24 cellular contexts compared by ENCODE assay signal in genomic region chr3:99475229-99475628, GRCh38.
DNase-seq lines count a peak whose midpoint lies in the region; TF ChIP-seq lines count a peak whose summit lies in the region.
"Had no signal": no experiment of that assay in that cellular context is flagged by ENCODE, and none has a peak within 500 bp of the region (broad histone marks: within the 10 kb centered on the region; RNA-seq: fewer than 3 reads in every experiment).

No MANE protein-coding gene starts in this region.

- in situ Hi-C loops in GM13976 (cut with MboI; ENCODE audit: low sequenced_read_pairs, unreplicated experiment), result no loop called here

- no peaks in the 10 kb centered on the region for H3K27me3 ChIP-seq in osteoblast (ENCODE audit: insufficient read depth, low read length)
- H3K27me3 ChIP-seq: SJSA1 had no signal

- DNase-seq in AG10803 (ENCODE audit: low read depth) (peak; percentile 33), HCEC 1CT (peak; percentile 76), chondrocyte (ENCODE audit: low spot score) (no peak), osteoblast (ENCODE audit: insufficient read length, low spot score, missing footprints) (no peak), hippocampal formation (lab: John Stamatoyannopoulos, UW) (no peak), GM13976 (ENCODE audit: low spot score) (no peak), kidney tubule cell (ENCODE audit: low spot score) (no peak)
- no peak for DNase-seq in activated CD4-positive, alpha-beta T cell treated with anti-CD3 and anti-CD28 coated beads, Interleukin-2, amount 10 ng/mL, durations not matched to agents 7 days and 5 days
- DNase-seq: C1 segment of cervical spinal cord; CD4-positive, alpha-beta memory T cell; COR-L47; DMS53; GF-D8; H9; KG1; MM.1S; NCI-H1694; NCI-H2029 treated with DMSO at 0.1 percent for 48 hours; NCI-H446 treated with DMSO at 0.1 percent for 48 hours; NCI-H526; PC-9; Right ventricle myocardium superior; RPMI8226 had no signal

- peaks cover 29% of the 10 kb centered on the region for H3K4me1 ChIP-seq in osteoblast (ENCODE audit: insufficient read depth, low read length)
- H3K4me1 ChIP-seq: SJSA1 had no signal

- H3K79me2 ChIP-seq in osteoblast (ENCODE audit: insufficient read depth, low read length), result no peaks in the 10 kb centered on the region

- H2AFZ ChIP-seq in osteoblast (ENCODE audit: low read length), result no peak overlapping the region
- H2AFZ ChIP-seq: PC-9 had no signal

- no peaks in the 10 kb centered on the region for H3K36me3 ChIP-seq in osteoblast (ENCODE audit: insufficient read depth, low read length)
- H3K36me3 ChIP-seq: SJSA1 had no signal

- peaks cover 25% of the 10 kb centered on the region for H3K36me3 Mint-ChIP-seq in chondrocyte (ENCODE audit: low read depth)
- no peaks in the 10 kb centered on the region for H3K36me3 Mint-ChIP-seq in activated CD4-positive, alpha-beta T cell treated with anti-CD3 and anti-CD28 coated beads, Interleukin-2, amount 10 ng/mL, durations not matched to agents 7 days and 5 days (ENCODE audit: low read depth)
- H3K36me3 Mint-ChIP-seq: CD4-positive, alpha-beta memory T cell had no signal

- peak overlapping the region; percentile 13 for H3K27ac ChIP-seq in osteoblast (ENCODE audit: low read depth, low read length)
- H3K27ac ChIP-seq: PC-9, SJSA1 had no signal

- no peaks in the 10 kb centered on the region for H4K20me1 ChIP-seq in osteoblast (ENCODE audit: insufficient read depth, low read length)

- H3K4me3 Mint-ChIP-seq in chondrocyte (ENCODE audit: unreplicated experiment), result no peak overlapping the region
- no peak overlapping the region for H3K4me3 Mint-ChIP-seq in activated CD4-positive, alpha-beta T cell treated with anti-CD3 and anti-CD28 coated beads, Interleukin-2, amount 10 ng/mL, durations not matched to agents 7 days and 5 days
- H3K4me3 Mint-ChIP-seq: CD4-positive, alpha-beta memory T cell; H9 had no signal

- H3K9me3 Mint-ChIP-seq in chondrocyte (ENCODE audit: low read depth), result peaks cover 24% of the 10 kb centered on the region
- peaks cover 7% of the 10 kb centered on the region for H3K9me3 Mint-ChIP-seq in activated CD4-positive, alpha-beta T cell treated with anti-CD3 and anti-CD28 coated beads, Interleukin-2, amount 10 ng/mL, durations not matched to agents 7 days and 5 days

- peaks cover 75% of the 10 kb centered on the region for H3K4me1 Mint-ChIP-seq in chondrocyte (ENCODE audit: low read depth)
- H3K4me1 Mint-ChIP-seq in activated CD4-positive, alpha-beta T cell treated with anti-CD3 and anti-CD28 coated beads, Interleukin-2, amount 10 ng/mL, durations not matched to agents 7 days and 5 days, result no peaks in the 10 kb centered on the region
- H3K4me1 Mint-ChIP-seq: CD4-positive, alpha-beta memory T cell had no signal

- no peak overlapping the region for H3K4me2 ChIP-seq in osteoblast (ENCODE audit: insufficient read depth, low read length)
- H3K4me2 ChIP-seq: PC-9 had no signal

- TF ChIP-seq CTCF in AG10803 (conservative IDR thresholded peaks at IDR 0.05; ENCODE audit: low read length) (no peak), chondrocyte (IDR thresholded peaks at IDR 0.05) (no peak), osteoblast (IDR thresholded peaks at IDR 0.05; ENCODE audit: extremely low read depth, low read depth, low read length) (no peak), GM13976 (IDR thresholded peaks at IDR 0.05; ENCODE audit: borderline replicate concordance, control extremely low read depth, extremely low read depth, insufficient read depth, missing control alignments) (no peak)

- no peak overlapping the region for H3K4me3 ChIP-seq in AG10803 (ENCODE audit: low read length)
- H3K4me3 ChIP-seq in osteoblast (ENCODE audit: insufficient read depth, low read length), result no peak overlapping the region
- H3K4me3 ChIP-seq: PC-9, SJSA1 had no signal

- peak overlapping the region; percentile 27 for H3K27ac Mint-ChIP-seq in chondrocyte (ENCODE audit: unreplicated experiment)
- H3K27ac Mint-ChIP-seq in activated CD4-positive, alpha-beta T cell treated with anti-CD3 and anti-CD28 coated beads, Interleukin-2, amount 10 ng/mL, durations not matched to agents 7 days and 5 days, result no peak overlapping the region
- H3K27ac Mint-ChIP-seq: CD4-positive, alpha-beta memory T cell; H9 had no signal

- POLR2A ChIA-PET in activated CD4-positive, alpha-beta T cell treated with anti-CD3 and anti-CD28 coated beads, Interleukin-2, amount 10 ng/mL, durations not matched to agents 7 days and 5 days (lab: Charles Lee), result no interaction called here

- H3K9me3 ChIP-seq in osteoblast (ENCODE audit: low read depth, low read length), result peaks cover 2% of the 10 kb centered on the region

- CTCF ChIA-PET in activated CD4-positive, alpha-beta T cell treated with anti-CD3 and anti-CD28 coated beads, Interleukin-2, amount 10 ng/mL, durations not matched to agents 7 days and 5 days (lab: Charles Lee), result no interaction called here

- H3K27me3 Mint-ChIP-seq in chondrocyte (ENCODE audit: low read depth), result no peaks in the 10 kb centered on the region
- H3K27me3 Mint-ChIP-seq in activated CD4-positive, alpha-beta T cell treated with anti-CD3 and anti-CD28 coated beads, Interleukin-2, amount 10 ng/mL, durations not matched to agents 7 days and 5 days, result no peaks in the 10 kb centered on the region
- H3K27me3 Mint-ChIP-seq: CD4-positive, alpha-beta memory T cell had no signal

Comparison
In these comparisons a context has a peak if more than half of its experiments do, and no peak if none do; other contexts are left out.
1. DNase-seq: peak in AG10803 (single experiment) and HCEC 1CT (single experiment); none in chondrocyte (single experiment), osteoblast (single experiment), hippocampal formation (0 of 2), GM13976 (single experiment), activated CD4-positive, alpha-beta T cell treated with anti-CD3 and anti-CD28 coated beads, Interleukin-2, amount 10 ng/mL, durations not matched to agents 7 days and 5 days (single experiment) and kidney tubule cell (single experiment).